ENCODE assay signal across 23 cellular contexts in the genomic region with DNA sequence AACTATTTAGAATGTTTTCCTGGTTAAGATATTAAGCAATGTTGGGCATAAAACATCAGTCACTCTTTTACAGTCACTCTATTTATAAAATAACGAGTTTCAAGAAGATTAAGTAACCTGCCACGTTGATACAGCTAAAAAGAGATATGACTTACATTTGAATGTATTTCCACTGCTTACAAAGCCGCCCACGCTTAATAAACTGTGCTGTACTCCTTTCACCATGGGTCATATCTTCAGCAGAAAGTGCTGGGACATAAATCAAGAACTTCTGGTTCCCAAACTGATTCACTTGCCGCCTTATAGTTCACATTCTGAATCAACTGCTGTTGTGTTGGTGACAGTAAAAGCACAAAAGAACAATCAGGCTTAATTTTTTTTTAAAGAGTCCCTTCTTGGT.
"Had no signal": no experiment of that assay in that cellular context is flagged by ENCODE, and none has a peak within 500 bp of the region (broad histone marks: within the 10 kb centered on the region; RNA-seq: fewer than 3 reads in every experiment).

No MANE protein-coding gene starts in this region.

- H3K27me3 Mint-ChIP-seq: activated CD4-positive, alpha-beta memory T cell treated with anti-CD3 and anti-CD28 coated beads, Interleukin-2, amount 10 ng/mL, durations not matched to agents 7 days and 5 days; activated CD4-positive, alpha-beta T cell treated with anti-CD3 and anti-CD28 coated beads for 36 hours; activated naive CD8-positive, alpha-beta T cell; activated T-helper 17 cell treated with anti-CD3 and anti-CD28 coated beads, Interleukin-2, amount 50 U/mL, for 72 hours; T-helper 17 cell had no signal

- H3K4me1 Mint-ChIP-seq: activated CD4-positive, alpha-beta memory T cell treated with anti-CD3 and anti-CD28 coated beads, Interleukin-2, amount 10 ng/mL, durations not matched to agents 7 days and 5 days; activated CD4-positive, alpha-beta T cell treated with anti-CD3 and anti-CD28 coated beads for 36 hours; activated T-helper 17 cell treated with anti-CD3 and anti-CD28 coated beads, Interleukin-2, amount 50 U/mL, for 72 hours; T-helper 17 cell had no signal

- H3K4me3 Mint-ChIP-seq: activated CD4-positive, alpha-beta memory T cell treated with anti-CD3 and anti-CD28 coated beads, Interleukin-2, amount 10 ng/mL, durations not matched to agents 7 days and 5 days; activated CD4-positive, alpha-beta T cell treated with anti-CD3 and anti-CD28 coated beads for 36 hours; activated naive CD4-positive, alpha-beta T cell treated with anti-CD3 and anti-CD28 coated beads for 36 hours; activated naive CD8-positive, alpha-beta T cell; activated T-helper 17 cell treated with anti-CD3 and anti-CD28 coated beads, Interleukin-2, amount 50 U/mL, for 72 hours; T-helper 17 cell had no signal

- H3K27ac Mint-ChIP-seq: activated CD4-positive, alpha-beta memory T cell treated with anti-CD3 and anti-CD28 coated beads, Interleukin-2, amount 10 ng/mL, durations not matched to agents 7 days and 5 days; activated CD4-positive, alpha-beta T cell treated with anti-CD3 and anti-CD28 coated beads for 36 hours; activated naive CD4-positive, alpha-beta T cell treated with anti-CD3 and anti-CD28 coated beads for 36 hours; activated naive CD8-positive, alpha-beta T cell; activated T-helper 17 cell treated with anti-CD3 and anti-CD28 coated beads, Interleukin-2, amount 50 U/mL, for 72 hours; T-helper 17 cell had no signal

- FAIRE-seq: K562 had no signal

- DNase-seq: activated CD4-positive, alpha-beta memory T cell treated with anti-CD3 and anti-CD28 coated beads, Interleukin-2, amount 10 ng/mL, durations not matched to agents 7 days and 5 days; activated CD4-positive, alpha-beta T cell treated with anti-CD3 and anti-CD28 coated beads for 36 hours; activated CD4-positive, alpha-beta T cell treated with anti-CD3 and anti-CD28 coated beads, Interleukin-2, amount 50 U/mL, for 1 hour; activated CD4-positive, CD25-positive, alpha-beta regulatory T cell; activated gamma-delta T cell; activated naive CD4-positive, alpha-beta T cell treated with anti-CD3 and anti-CD28 coated beads for 36 hours; activated T-cell treated with anti-CD3 and anti-CD28 coated beads for 4 hours; activated T-cell treated with anti-CD3 and anti-CD28 coated beads, Interleukin-2, amount 50 U/mL, for 48 hours; amygdala; Karpas-422; NCI-H1105 treated with DMSO at 0.1 percent for 48 hours; NCI-H146; NCI-H187 treated with DMSO at 0.1 percent for 48 hours; NCI-H2081 treated with DMSO at 0.1 percent for 48 hours; NCI-H446; NCI-H524; SIG-M5; T-helper 17 cell; T-helper 9 cell had no signal

- H3K36me3 Mint-ChIP-seq: activated naive CD8-positive, alpha-beta T cell had no signal

- H3K4me3 ChIP-seq: K562 had no signal

- H3K27ac ChIP-seq: VCaP had no signal
